ENCODE assay signal across 22 cellular contexts in genomic region chr4:88134536-88135361, GRCh38.
"Had no signal": no experiment of that assay in that cellular context is flagged by ENCODE, and none has a peak within 500 bp of the region (broad histone marks: within the 10 kb centered on the region; RNA-seq: fewer than 3 reads in every experiment).

No MANE protein-coding gene starts in this region.

- H3K4me3 Mint-ChIP-seq: activated CD8-positive, alpha-beta memory T cell treated with anti-CD3 and anti-CD28 coated beads, Interleukin-2, amount 10 ng/mL, durations not matched to agents 7 days and 5 days; activated naive CD4-positive, alpha-beta T cell treated with anti-CD3 and anti-CD28 coated beads, Interleukin-2, amount 10 ng/mL, durations not matched to agents 7 days and 5 days; activated naive CD8-positive, alpha-beta T cell treated with anti-CD3 and anti-CD28 coated beads, Interleukin-2, amount 10 ng/mL, durations not matched to agents 7 days and 5 days; activated T-helper 17 cell treated with anti-CD3 and anti-CD28 coated beads, Interleukin-2, amount 50 U/mL, for 72 hours; T-helper 1 cell treated with Interleukin-12 subunit alpha and Interleukin-12 subunit beta and Interleukin-4 antibody, amounts not matched to agents 30 μg/mL and 1 μg/mL, for 36 hours had no signal

- H3K27me3 ChIP-seq: adrenal gland had no signal

- H3K36me3 Mint-ChIP-seq: activated CD8-positive, alpha-beta memory T cell treated with anti-CD3 and anti-CD28 coated beads, Interleukin-2, amount 10 ng/mL, durations not matched to agents 7 days and 5 days; activated naive CD4-positive, alpha-beta T cell treated with anti-CD3 and anti-CD28 coated beads, Interleukin-2, amount 10 ng/mL, durations not matched to agents 7 days and 5 days; activated naive CD8-positive, alpha-beta T cell treated with anti-CD3 and anti-CD28 coated beads, Interleukin-2, amount 10 ng/mL, durations not matched to agents 7 days and 5 days had no signal

- H3K9me3 Mint-ChIP-seq: activated naive CD4-positive, alpha-beta T cell treated with anti-CD3 and anti-CD28 coated beads, Interleukin-2, amount 10 ng/mL, durations not matched to agents 7 days and 5 days; activated naive CD8-positive, alpha-beta T cell treated with anti-CD3 and anti-CD28 coated beads, Interleukin-2, amount 10 ng/mL, durations not matched to agents 7 days and 5 days; activated T-helper 17 cell treated with anti-CD3 and anti-CD28 coated beads, Interleukin-2, amount 50 U/mL, for 72 hours; T-helper 1 cell treated with Interleukin-12 subunit alpha and Interleukin-12 subunit beta and Interleukin-4 antibody, amounts not matched to agents 30 μg/mL and 1 μg/mL, for 36 hours had no signal

- ATAC-seq: activated CD4-positive, CD25-positive, alpha-beta regulatory T cell treated with anti-CD3 and anti-CD28 coated beads, Interleukin-2, amount 50 U/mL, for 24 hours; activated CD8-positive, alpha-beta memory T cell treated with anti-CD3 and anti-CD28 coated beads, Interleukin-2, amount 10 ng/mL, durations not matched to agents 7 days and 5 days; activated T-helper 17 cell treated with anti-CD3 and anti-CD28 coated beads, Interleukin-2, amount 50 U/mL, for 72 hours; K562 had no signal

- DNase-seq: activated CD4-positive, alpha-beta T cell treated with anti-CD3 and anti-CD28 coated beads for 4 hours; activated CD4-positive, alpha-beta T cell treated with anti-CD3 and anti-CD28 coated beads, Interleukin-2, amount 50 U/mL, for 4 hours; activated CD8-positive, alpha-beta memory T cell treated with anti-CD3 and anti-CD28 coated beads, Interleukin-2, amount 10 ng/mL, durations not matched to agents 7 days and 5 days; activated gamma-delta T cell treated with Interleukin-2 at 50 U/mL for 16 hours; activated naive CD4-positive, alpha-beta T cell treated with anti-CD3 and anti-CD28 coated beads, Interleukin-2, amount 10 ng/mL, durations not matched to agents 7 days and 5 days; activated naive CD8-positive, alpha-beta T cell treated with anti-CD3 and anti-CD28 coated beads, Interleukin-2, amount 10 ng/mL, durations not matched to agents 7 days and 5 days; activated T-cell treated with anti-CD3 and anti-CD28 coated beads, Interleukin-2, amount 50 U/mL, for 48 hours; adrenal gland; anterior cingulate cortex; Karpas-422; MM.1S; NCI-H1105; NCI-H1436 treated with DMSO at 0.1 percent for 48 hours; NCI-H187; NCI-H2081; NCI-H446; NCI-H524; SHP77 treated with DMSO at 0.1 percent for 48 hours had no signal

- H3K9me3 ChIP-seq: adrenal gland had no signal

- H3K4me1 ChIP-seq: adrenal gland had no signal

- H3K27ac Mint-ChIP-seq: activated CD8-positive, alpha-beta memory T cell treated with anti-CD3 and anti-CD28 coated beads, Interleukin-2, amount 10 ng/mL, durations not matched to agents 7 days and 5 days; activated naive CD4-positive, alpha-beta T cell treated with anti-CD3 and anti-CD28 coated beads, Interleukin-2, amount 10 ng/mL, durations not matched to agents 7 days and 5 days; activated naive CD8-positive, alpha-beta T cell treated with anti-CD3 and anti-CD28 coated beads, Interleukin-2, amount 10 ng/mL, durations not matched to agents 7 days and 5 days; activated T-helper 17 cell treated with anti-CD3 and anti-CD28 coated beads, Interleukin-2, amount 50 U/mL, for 72 hours; T-helper 1 cell treated with Interleukin-12 subunit alpha and Interleukin-12 subunit beta and Interleukin-4 antibody, amounts not matched to agents 30 μg/mL and 1 μg/mL, for 36 hours had no signal

- H3K36me3 ChIP-seq: adrenal gland had no signal

- H3K27ac ChIP-seq: adrenal gland had no signal

- H3K4me3 ChIP-seq: adrenal gland, K562 had no signal

- H3K4me1 Mint-ChIP-seq: activated CD8-positive, alpha-beta memory T cell treated with anti-CD3 and anti-CD28 coated beads, Interleukin-2, amount 10 ng/mL, durations not matched to agents 7 days and 5 days; activated naive CD4-positive, alpha-beta T cell treated with anti-CD3 and anti-CD28 coated beads, Interleukin-2, amount 10 ng/mL, durations not matched to agents 7 days and 5 days; activated naive CD8-positive, alpha-beta T cell treated with anti-CD3 and anti-CD28 coated beads, Interleukin-2, amount 10 ng/mL, durations not matched to agents 7 days and 5 days; activated T-helper 17 cell treated with anti-CD3 and anti-CD28 coated beads, Interleukin-2, amount 50 U/mL, for 72 hours had no signal

- H3K27me3 Mint-ChIP-seq: activated naive CD4-positive, alpha-beta T cell treated with anti-CD3 and anti-CD28 coated beads, Interleukin-2, amount 10 ng/mL, durations not matched to agents 7 days and 5 days; activated naive CD8-positive, alpha-beta T cell treated with anti-CD3 and anti-CD28 coated beads, Interleukin-2, amount 10 ng/mL, durations not matched to agents 7 days and 5 days; activated T-helper 17 cell treated with anti-CD3 and anti-CD28 coated beads, Interleukin-2, amount 50 U/mL, for 72 hours had no signal

- FAIRE-seq: K562 had no signal
